Comparison of ENCODE assay signal across 8 cellular contexts in the genomic region with DNA sequence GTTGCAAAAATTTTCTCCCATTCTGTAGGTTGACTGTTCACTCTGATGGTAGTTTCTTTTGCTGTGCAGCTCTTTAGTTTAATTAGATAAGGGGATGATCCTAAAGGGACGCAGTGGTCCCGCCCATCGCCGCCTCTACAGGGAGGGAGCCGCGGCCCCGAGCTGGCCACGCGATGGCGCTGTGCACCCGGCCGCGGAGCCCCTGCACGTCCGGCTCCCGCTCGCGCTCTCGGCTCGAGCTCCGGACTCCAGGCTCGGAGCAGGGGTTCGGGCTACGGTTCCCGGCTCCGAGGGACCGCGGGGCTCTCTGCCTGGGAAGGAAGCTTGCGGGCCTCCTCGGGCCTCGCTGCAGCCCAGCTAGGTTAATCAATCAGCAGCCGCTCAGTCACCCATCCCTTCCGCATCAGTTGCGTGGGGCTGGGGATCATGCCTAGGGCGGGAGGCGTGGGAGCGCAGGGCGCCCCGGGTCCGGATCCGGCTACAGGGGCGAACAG.
DNase-seq lines count a peak whose midpoint lies in the region; ATAC-seq and TF ChIP-seq lines count a peak whose summit lies in the region.

No MANE protein-coding gene starts in this region.

- DNase-seq in AG08396 (ENCODE audit: low spot score) (peak; percentile 93), HK-2 (ENCODE audit: unreplicated experiment) (peak; percentile 57), dermis blood vessel endothelial cell (peak; percentile 84), lower lobe of right lung (peak; percentile 63), mesenteric fat pad (ENCODE audit: low spot score) (no peak)
- DNase-seq in activated CD4-positive, alpha-beta T cell treated with anti-CD3 and anti-CD28 coated beads, Interleukin-2, amount 10 ng/mL, durations not matched to agents 7 days and 5 days, result peak; percentile 50
- DNase-seq in stimulated activated CD4-positive, alpha-beta T cell treated with anti-CD3 and anti-CD28 coated beads, TNF-alpha, amount 100 ng/mL, for 24 hours (ENCODE audit: low read depth in 3 of 3), result peak; percentile 15 to 57 (median 40)

- no peaks in the 10 kb centered on the region for H3K36me3 ChIP-seq in lower lobe of right lung

- intact Hi-C loops in lower lobe of right lung (cut with DNase I), result loop anchor here (5.0 kb wide), 1 partner anchor 658 kb away; no protein-coding TSS in a partner anchor

- H3K9me3 Mint-ChIP-seq in activated CD4-positive, alpha-beta T cell treated with anti-CD3 and anti-CD28 coated beads, Interleukin-2, amount 10 ng/mL, durations not matched to agents 7 days and 5 days, result no peaks in the 10 kb centered on the region

- H3K27ac ChIP-seq in lower lobe of right lung, result no peak overlapping the region

- peak overlapping the region; percentile 39 for H3K4me3 ChIP-seq in lower lobe of right lung

- H3K9me3 ChIP-seq in lower lobe of right lung, result peaks cover 7% of the 10 kb centered on the region

- no peak overlapping the region for H3K27ac Mint-ChIP-seq in activated CD4-positive, alpha-beta T cell treated with anti-CD3 and anti-CD28 coated beads, Interleukin-2, amount 10 ng/mL, durations not matched to agents 7 days and 5 days

- H3K36me3 Mint-ChIP-seq in activated CD4-positive, alpha-beta T cell treated with anti-CD3 and anti-CD28 coated beads, Interleukin-2, amount 10 ng/mL, durations not matched to agents 7 days and 5 days (ENCODE audit: low read depth), result no peaks in the 10 kb centered on the region

- peaks cover 13% of the 10 kb centered on the region for H3K4me1 ChIP-seq in lower lobe of right lung

- H3K27me3 Mint-ChIP-seq in activated CD4-positive, alpha-beta T cell treated with anti-CD3 and anti-CD28 coated beads, Interleukin-2, amount 10 ng/mL, durations not matched to agents 7 days and 5 days, result peaks cover 41% of the 10 kb centered on the region

- CTCF ChIA-PET in activated CD4-positive, alpha-beta T cell treated with anti-CD3 and anti-CD28 coated beads, Interleukin-2, amount 10 ng/mL, durations not matched to agents 7 days and 5 days (lab: Charles Lee), result interaction anchor here (0.5 to 1.5 kb wide), 4 partner anchors 8 to 797 kb away, joined by 3 read pairs; no protein-coding TSS in a partner anchor

- peak; percentile 89 for ATAC-seq in GM19395 (IDR thresholded peaks at IDR 0.05; ENCODE audit: unreplicated experiment)
- ATAC-seq in lower lobe of right lung, result peak; percentile 76 to 85

- H3K4me3 Mint-ChIP-seq in activated CD4-positive, alpha-beta T cell treated with anti-CD3 and anti-CD28 coated beads, Interleukin-2, amount 10 ng/mL, durations not matched to agents 7 days and 5 days, result no peak overlapping the region

- POLR2A ChIA-PET in activated CD4-positive, alpha-beta T cell treated with anti-CD3 and anti-CD28 coated beads, Interleukin-2, amount 10 ng/mL, durations not matched to agents 7 days and 5 days (lab: Charles Lee), result no interaction called here

- peaks cover 28% of the 10 kb centered on the region for H3K27me3 ChIP-seq in lower lobe of right lung (ENCODE audit: low read depth)

- peaks cover 6% of the 10 kb centered on the region for H3K4me1 Mint-ChIP-seq in activated CD4-positive, alpha-beta T cell treated with anti-CD3 and anti-CD28 coated beads, Interleukin-2, amount 10 ng/mL, durations not matched to agents 7 days and 5 days

- TF ChIP-seq CTCF in lower lobe of right lung (IDR thresholded peaks at IDR 0.05), result peak; percentile 84
